Comparison of ENCODE assay signal across 1 cellular context in genomic region chr15:80152896-80153876, GRCh38.
TF ChIP-seq lines count a peak whose summit lies in the region.

FAH (plus strand) TSS chr15:80152999; CDS start chr15:80153055, 56 bp downstream.

TF ChIP-seq in K562, 482 proteins besides CTCF, POLR2A, EP300 and RAD21 (continued from another document and continues in another):
- TF ChIP-seq ZBTB40 (IDR thresholded peaks at IDR 0.05) (peak; percentile 42; the same call in 1 of the 2 replicates), ZBTB40 (CRISPR knock-in tag; IDR thresholded peaks at IDR 0.05) (no peak), ZNF280A (IDR thresholded peaks at IDR 0.05; ENCODE audit: low read depth, partially characterized antibody) (no peak), SIN3A (IDR thresholded peaks at IDR 0.05; ENCODE audit: borderline replicate concordance in 2 of 2, control insufficient read depth in 1 of 2, low read depth in 2 of 2, low read length in 2 of 2) (peak; percentile 50 to 56; a peak in 2 of 4 replicates), EP400 (IDR thresholded peaks at IDR 0.05) (peak; percentile 48; the same call in 1 of the 2 replicates), E4F1 (CRISPR knock-in tag; IDR thresholded peaks at IDR 0.05; ENCODE audit: borderline replicate concordance) (no peak), HDAC6 (IDR thresholded peaks at IDR 0.05; ENCODE audit: low read depth, low read length) (no peak), ETV1 (tag; conservative IDR thresholded peaks at IDR 0.05; ENCODE audit: low read depth) (peak; percentile 44), MYBL2 (IDR thresholded peaks at IDR 0.05; ENCODE audit: low read depth) (no peak), MYBL2 (CRISPR knock-in tag; IDR thresholded peaks at IDR 0.05; ENCODE audit: borderline replicate concordance) (no peak), E2F6 (IDR thresholded peaks at IDR 0.05; ENCODE audit: borderline replicate concordance in 1 of 2, extremely low read depth in 1 of 2, insufficient read depth in 1 of 2, insufficient read length in 1 of 2, low read depth in 1 of 2, low read length in 1 of 2, poor library complexity in 1 of 2, severe bottlenecking in 1 of 2) (peak in 1 of 2 experiments; percentile 26), FOXK2 (conservative IDR thresholded peaks at IDR 0.05 in 1 of 2, IDR thresholded peaks at IDR 0.05 in 1 of 2; ENCODE audit: low read depth in 2 of 2) (0 out of 4 replicates have a peak, but pooled peaks of 1 of the 2 experiments have one; percentile 34), TBP (optimal IDR thresholded peaks at IDR 0.05; ENCODE audit: low read depth, low read length) (peak; percentile 63), RB1 (IDR thresholded peaks at IDR 0.05; ENCODE audit: low read depth) (peak; percentile 57), USF2 (CRISPR knock-in tag; IDR thresholded peaks at IDR 0.05) (no peak), AFF4 (CRISPR knock-in tag; IDR thresholded peaks at IDR 0.05) (peak; percentile 58; the same call in 1 of the 2 replicates), CTBP1 (IDR thresholded peaks at IDR 0.05; ENCODE audit: borderline replicate concordance) (peak; percentile 81), SNAPC5 (CRISPR knock-in tag; IDR thresholded peaks at IDR 0.05) (no peak), RFX5 (IDR thresholded peaks at IDR 0.05; ENCODE audit: low read depth, low read length) (no peak), KHSRP (IDR thresholded peaks at IDR 0.05) (no peak), TAF1 (IDR thresholded peaks at IDR 0.05; ENCODE audit: control insufficient read depth, extremely low read depth, insufficient read depth, low read length, severe bottlenecking) (peak; percentile 14), ZNF184 (CRISPR knock-in tag; IDR thresholded peaks at IDR 0.05) (no peak), MYNN (IDR thresholded peaks at IDR 0.05) (no peak), MYNN (CRISPR knock-in tag; IDR thresholded peaks at IDR 0.05) (no peak), TEAD2 (tag; IDR thresholded peaks at IDR 0.05) (no peak), TAF15 (IDR thresholded peaks at IDR 0.05; ENCODE audit: low read depth, low read length) (no peak), SMAD3 (CRISPR knock-in tag; conservative IDR thresholded peaks at IDR 0.05) (no peak), GABPA (tag; conservative IDR thresholded peaks at IDR 0.05; ENCODE audit: low read depth) (peak; percentile 42; the same call in 1 of the 2 replicates), DLX4 (CRISPR knock-in tag; IDR thresholded peaks at IDR 0.05) (no peak), CGGBP1 (CRISPR knock-in tag; IDR thresholded peaks at IDR 0.05) (0 out of 2 replicates have a peak, but pooled peaks have one; percentile 19), CBX5 (IDR thresholded peaks at IDR 0.05; ENCODE audit: borderline replicate concordance, low read depth) (no peak), ZNF436 (CRISPR knock-in tag; IDR thresholded peaks at IDR 0.05) (no peak), ELF1 (tag; IDR thresholded peaks at IDR 0.05) (peak; percentile 64), SUPT5H (IDR thresholded peaks at IDR 0.05) (peak; percentile 73), RHOXF2B (CRISPR knock-in tag; conservative IDR thresholded peaks at IDR 0.05) (no peak), NKRF (IDR thresholded peaks at IDR 0.05; ENCODE audit: borderline replicate concordance) (peak; percentile 67; the same call in 1 of the 2 replicates)
